24 cellular contexts compared by ENCODE assay signal in the genomic region with DNA sequence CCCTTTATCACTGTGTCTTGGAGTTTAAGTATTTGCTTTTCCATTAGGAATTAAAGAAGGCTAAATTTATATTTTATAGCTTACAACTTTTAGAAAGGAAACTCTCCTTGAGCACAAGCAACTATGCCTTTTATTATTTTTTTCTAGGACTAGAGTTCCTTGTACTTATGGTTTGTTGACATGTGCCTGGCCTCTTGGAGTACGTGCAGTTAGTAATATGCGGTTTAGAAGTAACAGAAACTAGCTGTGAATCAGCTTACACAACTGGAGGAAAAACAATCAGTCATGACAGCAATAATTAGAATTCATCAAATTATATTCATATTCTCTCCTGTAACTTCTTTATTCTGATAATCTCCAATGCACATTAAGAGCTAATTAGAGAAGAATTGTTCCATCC.
"Had no signal": no experiment of that assay in that cellular context is flagged by ENCODE, and none has a peak within 500 bp of the region (broad histone marks: within the 10 kb centered on the region; RNA-seq: fewer than 3 reads in every experiment).

No MANE protein-coding gene starts in this region.

- H3K9me3 Mint-ChIP-seq: effector memory CD8-positive, alpha-beta T cell; immature natural killer cell; stimulated activated naive B cell treated with anti-CD40 and anti-IgM and Interleukin-4, amounts not matched to agents 10 μg/mL and 1 μg/mL and 100 μg/mL, for 72 hours; stimulated activated naive CD8-positive, alpha-beta T cell treated with anti-CD3 and anti-CD28 coated beads, Interleukin-15, amount 100 ng/mL, for 72 hours had no signal

- DNase-seq: effector memory CD8-positive, alpha-beta T cell; gastrocnemius medialis; heart right ventricle; immature natural killer cell; left ventricle myocardium inferior; lower lobe of right lung; naive B cell; occipital lobe; retina; right lobe of liver; spleen; stimulated activated CD4-positive, alpha-beta T cell treated with anti-CD3 and anti-CD28 coated beads, Interleukin-15, amount 100 ng/mL, for 24 hours; stimulated activated CD4-positive, alpha-beta T cell treated with anti-CD3 and anti-CD28 coated beads, Interleukin-1b, Interleukin-23, amount 100 ng/mL, for 48 hours; stimulated activated CD4-positive, alpha-beta T cell treated with anti-CD3 and anti-CD28 coated beads, Interleukin-4, amount 100 ng/mL, for 24 hours; stimulated activated naive B cell treated with anti-CD40 and anti-IgM and Interleukin-4, amounts not matched to agents 10 μg/mL and 1 μg/mL and 100 μg/mL, for 72 hours; stimulated activated naive CD8-positive, alpha-beta T cell treated with anti-CD3 and anti-CD28 coated beads, Interleukin-15, amount 100 ng/mL, for 72 hours; testis; trophoblast cell had no signal

- H3K9me3 ChIP-seq: esophagus muscularis mucosa, gastrocnemius medialis, heart right ventricle, left ventricle myocardium inferior, lower lobe of right lung, prostate gland, right lobe of liver, spleen, testis had no signal

- H3K27me3 Mint-ChIP-seq: memory B cell; naive B cell; stimulated activated naive B cell treated with anti-CD40 and anti-IgM and Interleukin-4, amounts not matched to agents 10 μg/mL and 1 μg/mL and 100 μg/mL, for 72 hours; stimulated activated naive CD8-positive, alpha-beta T cell treated with anti-CD3 and anti-CD28 coated beads, Interleukin-15, amount 100 ng/mL, for 72 hours had no signal

- ATAC-seq: effector memory CD8-positive, alpha-beta T cell; gastrocnemius medialis; heart right ventricle; lower lobe of right lung; right lobe of liver; stimulated activated naive B cell treated with anti-CD40 and anti-IgM and Interleukin-4, amounts not matched to agents 10 μg/mL and 1 μg/mL and 100 μg/mL, for 72 hours; stimulated activated naive CD8-positive, alpha-beta T cell treated with anti-CD3 and anti-CD28 coated beads, Interleukin-15, amount 100 ng/mL, for 72 hours had no signal

- H3K4me3 ChIP-seq: esophagus muscularis mucosa, gastrocnemius medialis, heart right ventricle, left ventricle myocardium inferior, lower lobe of right lung, prostate gland, right lobe of liver, spleen, testis had no signal

- H3K27ac Mint-ChIP-seq: effector memory CD8-positive, alpha-beta T cell; immature natural killer cell; memory B cell; naive B cell; nephron; stimulated activated naive B cell treated with anti-CD40 and anti-IgM and Interleukin-4, amounts not matched to agents 10 μg/mL and 1 μg/mL and 100 μg/mL, for 72 hours; stimulated activated naive CD8-positive, alpha-beta T cell treated with anti-CD3 and anti-CD28 coated beads, Interleukin-15, amount 100 ng/mL, for 72 hours had no signal

- H3K36me3 Mint-ChIP-seq: immature natural killer cell; memory B cell; naive B cell; stimulated activated naive B cell treated with anti-CD40 and anti-IgM and Interleukin-4, amounts not matched to agents 10 μg/mL and 1 μg/mL and 100 μg/mL, for 72 hours had no signal

- H3K4me1 ChIP-seq: gastrocnemius medialis, heart right ventricle, left ventricle myocardium inferior, lower lobe of right lung, parathyroid adenoma, prostate gland, right lobe of liver, spleen had no signal

- H3K4me1 Mint-ChIP-seq: immature natural killer cell; memory B cell; naive B cell; stimulated activated naive B cell treated with anti-CD40 and anti-IgM and Interleukin-4, amounts not matched to agents 10 μg/mL and 1 μg/mL and 100 μg/mL, for 72 hours; stimulated activated naive CD8-positive, alpha-beta T cell treated with anti-CD3 and anti-CD28 coated beads, Interleukin-15, amount 100 ng/mL, for 72 hours had no signal

- H3K36me3 ChIP-seq: esophagus muscularis mucosa, gastrocnemius medialis, heart right ventricle, left ventricle myocardium inferior, lower lobe of right lung, prostate gland, right lobe of liver, spleen had no signal

- H3K27me3 ChIP-seq: esophagus muscularis mucosa, gastrocnemius medialis, heart right ventricle, right lobe of liver, spleen, testis had no signal

- H3K27ac ChIP-seq: epithelial cell of prostate, esophagus muscularis mucosa, gastrocnemius medialis, heart right ventricle, left ventricle myocardium inferior, lower lobe of right lung, parathyroid adenoma, prostate gland, right lobe of liver, spleen, testis had no signal

- H3K4me3 Mint-ChIP-seq: effector memory CD8-positive, alpha-beta T cell; immature natural killer cell; memory B cell; naive B cell; nephron; stimulated activated naive B cell treated with anti-CD40 and anti-IgM and Interleukin-4, amounts not matched to agents 10 μg/mL and 1 μg/mL and 100 μg/mL, for 72 hours; stimulated activated naive CD8-positive, alpha-beta T cell treated with anti-CD3 and anti-CD28 coated beads, Interleukin-15, amount 100 ng/mL, for 72 hours had no signal
